Comparison of ENCODE assay signal across 1 cellular context in the genomic region with DNA sequence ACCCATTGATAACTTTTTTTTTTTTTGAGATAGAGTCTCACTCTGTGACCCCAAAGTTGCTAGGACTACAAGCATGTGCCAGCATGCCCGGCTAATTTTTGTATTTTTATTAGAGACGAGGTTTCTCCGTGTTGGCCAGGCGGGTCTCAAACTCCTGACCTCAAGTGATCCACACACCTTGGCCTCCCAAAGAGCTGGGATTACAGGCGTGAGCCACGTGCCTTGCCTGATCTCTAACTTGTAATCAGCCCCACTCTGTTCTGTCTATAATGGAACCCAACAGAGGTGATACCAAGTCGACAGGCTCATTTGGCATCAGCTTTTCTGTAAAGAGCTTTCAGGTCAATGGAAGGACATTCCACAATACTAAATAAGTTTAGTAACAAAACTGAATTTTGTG.
TF ChIP-seq lines count a peak whose summit lies in the region.

No MANE protein-coding gene starts in this region.

TF ChIP-seq in K562, 482 proteins besides CTCF, POLR2A, EP300 and RAD21 (continued from another document):
- TF ChIP-seq, protein P1, sequence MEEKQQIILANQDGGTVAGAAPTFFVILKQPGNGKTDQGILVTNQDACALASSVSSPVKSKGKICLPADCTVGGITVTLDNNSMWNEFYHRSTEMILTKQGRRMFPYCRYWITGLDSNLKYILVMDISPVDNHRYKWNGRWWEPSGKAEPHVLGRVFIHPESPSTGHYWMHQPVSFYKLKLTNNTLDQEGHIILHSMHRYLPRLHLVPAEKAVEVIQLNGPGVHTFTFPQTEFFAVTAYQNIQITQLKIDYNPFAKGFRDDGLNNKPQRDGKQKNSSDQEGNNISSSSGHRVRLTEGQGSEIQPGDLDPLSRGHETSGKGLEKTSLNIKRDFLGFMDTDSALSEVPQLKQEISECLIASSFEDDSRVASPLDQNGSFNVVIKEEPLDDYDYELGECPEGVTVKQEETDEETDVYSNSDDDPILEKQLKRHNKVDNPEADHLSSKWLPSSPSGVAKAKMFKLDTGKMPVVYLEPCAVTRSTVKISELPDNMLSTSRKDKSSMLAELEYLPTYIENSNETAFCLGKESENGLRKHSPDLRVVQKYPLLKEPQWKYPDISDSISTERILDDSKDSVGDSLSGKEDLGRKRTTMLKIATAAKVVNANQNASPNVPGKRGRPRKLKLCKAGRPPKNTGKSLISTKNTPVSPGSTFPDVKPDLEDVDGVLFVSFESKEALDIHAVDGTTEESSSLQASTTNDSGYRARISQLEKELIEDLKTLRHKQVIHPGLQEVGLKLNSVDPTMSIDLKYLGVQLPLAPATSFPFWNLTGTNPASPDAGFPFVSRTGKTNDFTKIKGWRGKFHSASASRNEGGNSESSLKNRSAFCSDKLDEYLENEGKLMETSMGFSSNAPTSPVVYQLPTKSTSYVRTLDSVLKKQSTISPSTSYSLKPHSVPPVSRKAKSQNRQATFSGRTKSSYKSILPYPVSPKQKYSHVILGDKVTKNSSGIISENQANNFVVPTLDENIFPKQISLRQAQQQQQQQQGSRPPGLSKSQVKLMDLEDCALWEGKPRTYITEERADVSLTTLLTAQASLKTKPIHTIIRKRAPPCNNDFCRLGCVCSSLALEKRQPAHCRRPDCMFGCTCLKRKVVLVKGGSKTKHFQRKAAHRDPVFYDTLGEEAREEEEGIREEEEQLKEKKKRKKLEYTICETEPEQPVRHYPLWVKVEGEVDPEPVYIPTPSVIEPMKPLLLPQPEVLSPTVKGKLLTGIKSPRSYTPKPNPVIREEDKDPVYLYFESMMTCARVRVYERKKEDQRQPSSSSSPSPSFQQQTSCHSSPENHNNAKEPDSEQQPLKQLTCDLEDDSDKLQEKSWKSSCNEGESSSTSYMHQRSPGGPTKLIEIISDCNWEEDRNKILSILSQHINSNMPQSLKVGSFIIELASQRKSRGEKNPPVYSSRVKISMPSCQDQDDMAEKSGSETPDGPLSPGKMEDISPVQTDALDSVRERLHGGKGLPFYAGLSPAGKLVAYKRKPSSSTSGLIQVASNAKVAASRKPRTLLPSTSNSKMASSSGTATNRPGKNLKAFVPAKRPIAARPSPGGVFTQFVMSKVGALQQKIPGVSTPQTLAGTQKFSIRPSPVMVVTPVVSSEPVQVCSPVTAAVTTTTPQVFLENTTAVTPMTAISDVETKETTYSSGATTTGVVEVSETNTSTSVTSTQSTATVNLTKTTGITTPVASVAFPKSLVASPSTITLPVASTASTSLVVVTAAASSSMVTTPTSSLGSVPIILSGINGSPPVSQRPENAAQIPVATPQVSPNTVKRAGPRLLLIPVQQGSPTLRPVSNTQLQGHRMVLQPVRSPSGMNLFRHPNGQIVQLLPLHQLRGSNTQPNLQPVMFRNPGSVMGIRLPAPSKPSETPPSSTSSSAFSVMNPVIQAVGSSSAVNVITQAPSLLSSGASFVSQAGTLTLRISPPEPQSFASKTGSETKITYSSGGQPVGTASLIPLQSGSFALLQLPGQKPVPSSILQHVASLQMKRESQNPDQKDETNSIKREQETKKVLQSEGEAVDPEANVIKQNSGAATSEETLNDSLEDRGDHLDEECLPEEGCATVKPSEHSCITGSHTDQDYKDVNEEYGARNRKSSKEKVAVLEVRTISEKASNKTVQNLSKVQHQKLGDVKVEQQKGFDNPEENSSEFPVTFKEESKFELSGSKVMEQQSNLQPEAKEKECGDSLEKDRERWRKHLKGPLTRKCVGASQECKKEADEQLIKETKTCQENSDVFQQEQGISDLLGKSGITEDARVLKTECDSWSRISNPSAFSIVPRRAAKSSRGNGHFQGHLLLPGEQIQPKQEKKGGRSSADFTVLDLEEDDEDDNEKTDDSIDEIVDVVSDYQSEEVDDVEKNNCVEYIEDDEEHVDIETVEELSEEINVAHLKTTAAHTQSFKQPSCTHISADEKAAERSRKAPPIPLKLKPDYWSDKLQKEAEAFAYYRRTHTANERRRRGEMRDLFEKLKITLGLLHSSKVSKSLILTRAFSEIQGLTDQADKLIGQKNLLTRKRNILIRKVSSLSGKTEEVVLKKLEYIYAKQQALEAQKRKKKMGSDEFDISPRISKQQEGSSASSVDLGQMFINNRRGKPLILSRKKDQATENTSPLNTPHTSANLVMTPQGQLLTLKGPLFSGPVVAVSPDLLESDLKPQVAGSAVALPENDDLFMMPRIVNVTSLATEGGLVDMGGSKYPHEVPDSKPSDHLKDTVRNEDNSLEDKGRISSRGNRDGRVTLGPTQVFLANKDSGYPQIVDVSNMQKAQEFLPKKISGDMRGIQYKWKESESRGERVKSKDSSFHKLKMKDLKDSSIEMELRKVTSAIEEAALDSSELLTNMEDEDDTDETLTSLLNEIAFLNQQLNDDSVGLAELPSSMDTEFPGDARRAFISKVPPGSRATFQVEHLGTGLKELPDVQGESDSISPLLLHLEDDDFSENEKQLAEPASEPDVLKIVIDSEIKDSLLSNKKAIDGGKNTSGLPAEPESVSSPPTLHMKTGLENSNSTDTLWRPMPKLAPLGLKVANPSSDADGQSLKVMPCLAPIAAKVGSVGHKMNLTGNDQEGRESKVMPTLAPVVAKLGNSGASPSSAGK (IDR thresholded peaks at IDR 0.05) = peak; percentile 72
- TF ChIP-seq STAT5B (CRISPR knock-in tag; IDR thresholded peaks at IDR 0.05) (no peak), ZKSCAN1 (IDR thresholded peaks at IDR 0.05; ENCODE audit: low read depth, low read length) (no peak), ZNF79 (CRISPR knock-in tag; IDR thresholded peaks at IDR 0.05; ENCODE audit: low read depth) (no peak), ZNF75A (CRISPR knock-in tag; IDR thresholded peaks at IDR 0.05) (0 out of 2 replicates have a peak, but pooled peaks have one; percentile 18), CREB1 (IDR thresholded peaks at IDR 0.05) (no peak), CREB1 (CRISPR knock-in tag; IDR thresholded peaks at IDR 0.05) (no peak)
- TF ChIP-seq, protein P2, sequence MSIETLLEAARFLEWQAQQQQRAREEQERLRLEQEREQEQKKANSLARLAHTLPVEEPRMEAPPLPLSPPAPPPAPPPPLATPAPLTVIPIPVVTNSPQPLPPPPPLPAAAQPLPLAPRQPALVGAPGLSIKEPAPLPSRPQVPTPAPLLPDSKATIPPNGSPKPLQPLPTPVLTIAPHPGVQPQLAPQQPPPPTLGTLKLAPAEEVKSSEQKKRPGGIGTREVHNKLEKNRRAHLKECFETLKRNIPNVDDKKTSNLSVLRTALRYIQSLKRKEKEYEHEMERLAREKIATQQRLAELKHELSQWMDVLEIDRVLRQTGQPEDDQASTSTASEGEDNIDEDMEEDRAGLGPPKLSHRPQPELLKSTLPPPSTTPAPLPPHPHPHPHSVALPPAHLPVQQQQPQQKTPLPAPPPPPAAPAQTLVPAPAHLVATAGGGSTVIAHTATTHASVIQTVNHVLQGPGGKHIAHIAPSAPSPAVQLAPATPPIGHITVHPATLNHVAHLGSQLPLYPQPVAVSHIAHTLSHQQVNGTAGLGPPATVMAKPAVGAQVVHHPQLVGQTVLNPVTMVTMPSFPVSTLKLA (conservative IDR thresholded peaks at IDR 0.05) = 0 out of 4 replicates have a peak, but pooled peaks of 1 of the 2 experiments have one; percentile 11
- TF ChIP-seq, protein P3, sequence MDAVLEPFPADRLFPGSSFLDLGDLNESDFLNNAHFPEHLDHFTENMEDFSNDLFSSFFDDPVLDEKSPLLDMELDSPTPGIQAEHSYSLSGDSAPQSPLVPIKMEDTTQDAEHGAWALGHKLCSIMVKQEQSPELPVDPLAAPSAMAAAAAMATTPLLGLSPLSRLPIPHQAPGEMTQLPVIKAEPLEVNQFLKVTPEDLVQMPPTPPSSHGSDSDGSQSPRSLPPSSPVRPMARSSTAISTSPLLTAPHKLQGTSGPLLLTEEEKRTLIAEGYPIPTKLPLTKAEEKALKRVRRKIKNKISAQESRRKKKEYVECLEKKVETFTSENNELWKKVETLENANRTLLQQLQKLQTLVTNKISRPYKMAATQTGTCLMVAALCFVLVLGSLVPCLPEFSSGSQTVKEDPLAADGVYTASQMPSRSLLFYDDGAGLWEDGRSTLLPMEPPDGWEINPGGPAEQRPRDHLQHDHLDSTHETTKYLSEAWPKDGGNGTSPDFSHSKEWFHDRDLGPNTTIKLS (IDR thresholded peaks at IDR 0.05; ENCODE audit: borderline replicate concordance, low read depth) = peak; percentile 24; the same call in 1 of the 2 replicates
- TF ChIP-seq, protein P4, sequence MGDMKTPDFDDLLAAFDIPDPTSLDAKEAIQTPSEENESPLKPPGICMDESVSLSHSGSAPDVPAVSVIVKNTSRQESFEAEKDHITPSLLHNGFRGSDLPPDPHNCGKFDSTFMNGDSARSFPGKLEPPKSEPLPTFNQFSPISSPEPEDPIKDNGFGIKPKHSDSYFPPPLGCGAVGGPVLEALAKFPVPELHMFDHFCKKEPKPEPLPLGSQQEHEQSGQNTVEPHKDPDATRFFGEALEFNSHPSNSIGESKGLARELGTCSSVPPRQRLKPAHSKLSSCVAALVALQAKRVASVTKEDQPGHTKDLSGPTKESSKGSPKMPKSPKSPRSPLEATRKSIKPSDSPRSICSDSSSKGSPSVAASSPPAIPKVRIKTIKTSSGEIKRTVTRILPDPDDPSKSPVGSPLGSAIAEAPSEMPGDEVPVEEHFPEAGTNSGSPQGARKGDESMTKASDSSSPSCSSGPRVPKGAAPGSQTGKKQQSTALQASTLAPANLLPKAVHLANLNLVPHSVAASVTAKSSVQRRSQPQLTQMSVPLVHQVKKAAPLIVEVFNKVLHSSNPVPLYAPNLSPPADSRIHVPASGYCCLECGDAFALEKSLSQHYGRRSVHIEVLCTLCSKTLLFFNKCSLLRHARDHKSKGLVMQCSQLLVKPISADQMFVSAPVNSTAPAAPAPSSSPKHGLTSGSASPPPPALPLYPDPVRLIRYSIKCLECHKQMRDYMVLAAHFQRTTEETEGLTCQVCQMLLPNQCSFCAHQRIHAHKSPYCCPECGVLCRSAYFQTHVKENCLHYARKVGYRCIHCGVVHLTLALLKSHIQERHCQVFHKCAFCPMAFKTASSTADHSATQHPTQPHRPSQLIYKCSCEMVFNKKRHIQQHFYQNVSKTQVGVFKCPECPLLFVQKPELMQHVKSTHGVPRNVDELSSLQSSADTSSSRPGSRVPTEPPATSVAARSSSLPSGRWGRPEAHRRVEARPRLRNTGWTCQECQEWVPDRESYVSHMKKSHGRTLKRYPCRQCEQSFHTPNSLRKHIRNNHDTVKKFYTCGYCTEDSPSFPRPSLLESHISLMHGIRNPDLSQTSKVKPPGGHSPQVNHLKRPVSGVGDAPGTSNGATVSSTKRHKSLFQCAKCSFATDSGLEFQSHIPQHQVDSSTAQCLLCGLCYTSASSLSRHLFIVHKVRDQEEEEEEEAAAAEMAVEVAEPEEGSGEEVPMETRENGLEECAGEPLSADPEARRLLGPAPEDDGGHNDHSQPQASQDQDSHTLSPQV (IDR thresholded peaks at IDR 0.05) = peak; percentile 56; the same call in 1 of the 2 replicates
- TF ChIP-seq, protein P5, sequence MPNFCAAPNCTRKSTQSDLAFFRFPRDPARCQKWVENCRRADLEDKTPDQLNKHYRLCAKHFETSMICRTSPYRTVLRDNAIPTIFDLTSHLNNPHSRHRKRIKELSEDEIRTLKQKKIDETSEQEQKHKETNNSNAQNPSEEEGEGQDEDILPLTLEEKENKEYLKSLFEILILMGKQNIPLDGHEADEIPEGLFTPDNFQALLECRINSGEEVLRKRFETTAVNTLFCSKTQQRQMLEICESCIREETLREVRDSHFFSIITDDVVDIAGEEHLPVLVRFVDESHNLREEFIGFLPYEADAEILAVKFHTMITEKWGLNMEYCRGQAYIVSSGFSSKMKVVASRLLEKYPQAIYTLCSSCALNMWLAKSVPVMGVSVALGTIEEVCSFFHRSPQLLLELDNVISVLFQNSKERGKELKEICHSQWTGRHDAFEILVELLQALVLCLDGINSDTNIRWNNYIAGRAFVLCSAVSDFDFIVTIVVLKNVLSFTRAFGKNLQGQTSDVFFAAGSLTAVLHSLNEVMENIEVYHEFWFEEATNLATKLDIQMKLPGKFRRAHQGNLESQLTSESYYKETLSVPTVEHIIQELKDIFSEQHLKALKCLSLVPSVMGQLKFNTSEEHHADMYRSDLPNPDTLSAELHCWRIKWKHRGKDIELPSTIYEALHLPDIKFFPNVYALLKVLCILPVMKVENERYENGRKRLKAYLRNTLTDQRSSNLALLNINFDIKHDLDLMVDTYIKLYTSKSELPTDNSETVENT (CRISPR knock-in tag; IDR thresholded peaks at IDR 0.05) = no peak
- TF ChIP-seq, protein P6, sequence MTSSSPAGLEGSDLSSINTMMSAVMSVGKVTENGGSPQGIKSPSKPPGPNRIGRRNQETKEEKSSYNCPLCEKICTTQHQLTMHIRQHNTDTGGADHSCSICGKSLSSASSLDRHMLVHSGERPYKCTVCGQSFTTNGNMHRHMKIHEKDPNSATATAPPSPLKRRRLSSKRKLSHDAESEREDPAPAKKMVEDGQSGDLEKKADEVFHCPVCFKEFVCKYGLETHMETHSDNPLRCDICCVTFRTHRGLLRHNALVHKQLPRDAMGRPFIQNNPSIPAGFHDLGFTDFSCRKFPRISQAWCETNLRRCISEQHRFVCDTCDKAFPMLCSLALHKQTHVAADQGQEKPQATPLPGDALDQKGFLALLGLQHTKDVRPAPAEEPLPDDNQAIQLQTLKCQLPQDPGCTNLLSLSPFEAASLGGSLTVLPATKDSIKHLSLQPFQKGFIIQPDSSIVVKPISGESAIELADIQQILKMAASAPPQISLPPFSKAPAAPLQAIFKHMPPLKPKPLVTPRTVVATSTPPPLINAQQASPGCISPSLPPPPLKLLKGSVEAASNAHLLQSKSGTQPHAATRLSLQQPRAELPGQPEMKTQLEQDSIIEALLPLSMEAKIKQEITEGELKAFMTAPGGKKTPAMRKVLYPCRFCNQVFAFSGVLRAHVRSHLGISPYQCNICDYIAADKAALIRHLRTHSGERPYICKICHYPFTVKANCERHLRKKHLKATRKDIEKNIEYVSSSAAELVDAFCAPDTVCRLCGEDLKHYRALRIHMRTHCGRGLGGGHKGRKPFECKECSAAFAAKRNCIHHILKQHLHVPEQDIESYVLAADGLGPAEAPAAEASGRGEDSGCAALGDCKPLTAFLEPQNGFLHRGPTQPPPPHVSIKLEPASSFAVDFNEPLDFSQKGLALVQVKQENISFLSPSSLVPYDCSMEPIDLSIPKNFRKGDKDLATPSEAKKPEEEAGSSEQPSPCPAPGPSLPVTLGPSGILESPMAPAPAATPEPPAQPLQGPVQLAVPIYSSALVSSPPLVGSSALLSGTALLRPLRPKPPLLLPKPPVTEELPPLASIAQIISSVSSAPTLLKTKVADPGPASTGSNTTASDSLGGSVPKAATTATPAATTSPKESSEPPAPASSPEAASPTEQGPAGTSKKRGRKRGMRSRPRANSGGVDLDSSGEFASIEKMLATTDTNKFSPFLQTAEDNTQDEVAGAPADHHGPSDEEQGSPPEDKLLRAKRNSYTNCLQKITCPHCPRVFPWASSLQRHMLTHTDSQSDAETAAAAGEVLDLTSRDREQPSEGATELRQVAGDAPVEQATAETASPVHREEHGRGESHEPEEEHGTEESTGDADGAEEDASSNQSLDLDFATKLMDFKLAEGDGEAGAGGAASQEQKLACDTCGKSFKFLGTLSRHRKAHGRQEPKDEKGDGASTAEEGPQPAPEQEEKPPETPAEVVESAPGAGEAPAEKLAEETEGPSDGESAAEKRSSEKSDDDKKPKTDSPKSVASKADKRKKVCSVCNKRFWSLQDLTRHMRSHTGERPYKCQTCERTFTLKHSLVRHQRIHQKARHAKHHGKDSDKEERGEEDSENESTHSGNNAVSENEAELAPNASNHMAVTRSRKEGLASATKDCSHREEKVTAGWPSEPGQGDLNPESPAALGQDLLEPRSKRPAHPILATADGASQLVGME (CRISPR knock-in tag; IDR thresholded peaks at IDR 0.05) = no peak
- TF ChIP-seq, protein P7, sequence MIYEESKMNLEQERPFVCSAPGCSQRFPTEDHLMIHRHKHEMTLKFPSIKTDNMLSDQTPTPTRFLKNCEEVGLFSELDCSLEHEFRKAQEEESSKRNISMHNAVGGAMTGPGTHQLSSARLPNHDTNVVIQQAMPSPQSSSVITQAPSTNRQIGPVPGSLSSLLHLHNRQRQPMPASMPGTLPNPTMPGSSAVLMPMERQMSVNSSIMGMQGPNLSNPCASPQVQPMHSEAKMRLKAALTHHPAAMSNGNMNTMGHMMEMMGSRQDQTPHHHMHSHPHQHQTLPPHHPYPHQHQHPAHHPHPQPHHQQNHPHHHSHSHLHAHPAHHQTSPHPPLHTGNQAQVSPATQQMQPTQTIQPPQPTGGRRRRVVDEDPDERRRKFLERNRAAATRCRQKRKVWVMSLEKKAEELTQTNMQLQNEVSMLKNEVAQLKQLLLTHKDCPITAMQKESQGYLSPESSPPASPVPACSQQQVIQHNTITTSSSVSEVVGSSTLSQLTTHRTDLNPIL (CRISPR knock-in tag; IDR thresholded peaks at IDR 0.05) = no peak
